ENCODE assay signal across 8 cellular contexts in the genomic region with DNA sequence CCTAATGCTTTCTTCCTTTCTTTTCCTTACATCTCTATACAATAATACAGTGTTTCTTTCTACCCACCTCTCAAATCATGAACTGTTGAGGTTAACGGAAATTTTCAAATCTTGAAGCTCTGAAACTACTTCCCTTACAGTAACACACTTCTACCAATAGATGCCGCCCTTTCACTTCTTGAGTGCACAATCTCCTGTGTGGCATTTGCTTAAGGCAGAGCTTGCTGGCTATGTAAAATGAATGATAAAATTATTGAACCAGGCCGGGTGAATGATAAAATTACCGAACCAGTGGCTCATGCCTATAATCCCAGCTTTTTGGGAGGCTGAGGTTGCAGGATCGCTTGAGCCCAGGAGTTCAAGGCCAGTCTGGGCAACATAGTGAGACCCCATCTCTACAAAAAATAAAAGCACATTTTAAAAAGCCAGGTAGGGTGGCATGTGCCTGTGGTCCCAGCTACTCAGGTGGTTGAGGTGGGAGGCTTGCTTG. TPM values are rescaled to one million over a fixed set of nuclear protein-coding genes. Genes with fewer than 3 reads are reported as not detected.
DNase-seq lines count a peak whose midpoint lies in the region; TF ChIP-seq lines count a peak whose summit lies in the region.

No MANE protein-coding gene starts in this region.

- H3K36me3 ChIP-seq in H7 (replicated peaks; ENCODE audit: control insufficient read depth, insufficient read depth, low read length), result no peaks in the 10 kb centered on the region
- H3K36me3 ChIP-seq in fibroblast of lung (ENCODE audit: control insufficient read depth, insufficient read depth, low read length), result no peaks in the 10 kb centered on the region
- no peaks in the 10 kb centered on the region for H3K36me3 ChIP-seq in neural cell (ENCODE audit: insufficient read depth, low read length)

- H3K79me2 ChIP-seq in fibroblast of lung (ENCODE audit: control insufficient read depth, insufficient read depth, low read length) (no peaks in the 10 kb centered on the region), neural cell (replicated peaks; ENCODE audit: insufficient read depth, low read length) (no peaks in the 10 kb centered on the region)

- H4K20me1 ChIP-seq in fibroblast of lung (ENCODE audit: control insufficient read depth, extremely low read depth, insufficient read depth, low read length) (no peaks in the 10 kb centered on the region), neural cell (ENCODE audit: insufficient read depth) (no peaks in the 10 kb centered on the region)

- H3K4me3 ChIP-seq in H7 (ENCODE audit: insufficient read depth, low read depth, low read length) (no peak overlapping the region), fibroblast of lung (replicated peaks in 1 of 4; ENCODE audit: control extremely low read depth in 1 of 4, insufficient read depth in 1 of 4, low read depth in 3 of 4, low read length in 4 of 4) (no peak overlapping the region), neural cell (ENCODE audit: low read length) (no peak overlapping the region)

- H3K27me3 ChIP-seq in H7 (ENCODE audit: control insufficient read depth, insufficient read depth, low read length), result no peaks in the 10 kb centered on the region
- H3K27me3 ChIP-seq in fibroblast of lung (ENCODE audit: control insufficient read depth, insufficient read depth, low read length), result no peaks in the 10 kb centered on the region
- no peaks in the 10 kb centered on the region for H3K27me3 ChIP-seq in neural cell (ENCODE audit: insufficient read depth, low read depth, low read length)

- no peaks in the 10 kb centered on the region for H3F3A ChIP-seq in neural cell (ENCODE audit: insufficient read depth, low read length, poor library complexity, severe bottlenecking)

- H3K4me2 ChIP-seq in fibroblast of lung (ENCODE audit: extremely low read depth, insufficient read depth, low read length) (no peak overlapping the region), neural cell (ENCODE audit: low read length) (no peak overlapping the region)

- intact Hi-C loops in posterior vena cava (cut with DNase I), result no loop called here

- peak; percentile 90 to 96 for TF ChIP-seq CTCF in fibroblast of lung (conservative IDR thresholded peaks at IDR 0.05 in 1 of 2, IDR thresholded peaks at IDR 0.05 in 1 of 2; ENCODE audit: low read depth in 1 of 2, low read length in 2 of 2)
- TF ChIP-seq CTCF in neural cell (IDR thresholded peaks at IDR 0.05; ENCODE audit: poor library complexity, severe bottlenecking), result peak; percentile 91

- peak; percentile 88 for TF ChIP-seq RAD21 in neural cell (conservative IDR thresholded peaks at IDR 0.05)

- H3K27ac ChIP-seq in fibroblast of lung (ENCODE audit: insufficient read depth, low read length) (no peak overlapping the region), neural cell (ENCODE audit: low read length) (no peak overlapping the region)

- H3K9me2 ChIP-seq in neural cell (ENCODE audit: insufficient read depth, low read length), result no peaks in the 10 kb centered on the region

- DNase-seq in DMS 273 (lab: John Stamatoyannopoulos, UW; ENCODE audit: unreplicated experiment) (peak; percentile 85), H7 (peak; percentile 53), NCI-H460 (ENCODE audit: extremely low read depth, low read depth) (peak; percentile 75), fibroblast of lung (ENCODE audit: low read depth in 2 of 2) (peak; percentile 72 to 89), posterior vena cava (ENCODE audit: low spot score) (no peak), cortex of kidney (lab: John Stamatoyannopoulos, UW) (no peak)
- DNase-seq in activated CD4-positive, alpha-beta T cell treated with anti-CD3 and anti-CD28 coated beads for 48 hours, result peak; percentile 38

- H3K9ac ChIP-seq in fibroblast of lung (ENCODE audit: insufficient read depth, low read length) (no peak overlapping the region), neural cell (ENCODE audit: low read length) (no peak overlapping the region)

- H3K9me3 ChIP-seq in fibroblast of lung (ENCODE audit: control insufficient read depth, insufficient read depth, low read depth, low read length), result no peaks in the 10 kb centered on the region
- no peaks in the 10 kb centered on the region for H3K9me3 ChIP-seq in neural cell (ENCODE audit: low read length)

- H3K4me1 ChIP-seq in fibroblast of lung (ENCODE audit: control insufficient read depth, extremely low read depth, insufficient read depth, low read length), result no peaks in the 10 kb centered on the region

- H2AFZ ChIP-seq in fibroblast of lung (ENCODE audit: low read length) (no peak overlapping the region), neural cell (ENCODE audit: low read depth, low read length) (no peak overlapping the region)

- no peak for TF ChIP-seq EP300 in neural cell (conservative IDR thresholded peaks at IDR 0.05; ENCODE audit: poor library complexity, severe bottlenecking)

TF ChIP-seq in neural cell, 6 proteins besides CTCF, POLR2A, EP300 and RAD21:
- no peak for TF ChIP-seq REST (IDR thresholded peaks at IDR 0.05; ENCODE audit: borderline replicate concordance)
- peak; percentile 81 for TF ChIP-seq SMC3 (conservative IDR thresholded peaks at IDR 0.05; ENCODE audit: poor library complexity)
TF ChIP-seq in neural cell: peak in this region for 1.

RNA-seq across cellular contexts. Expression of gene KCNS1, which starts 56.8 kb away (rescaled TPM):
- total RNA-seq in H7 (2014; rRNA removed; shearing (Covaris generic)), result 0.18 and 0.59 TPM in 2 replicates
- not detected in 2 replicates for total RNA-seq in NCI-H460 (2014; rRNA removed; shearing (Covaris generic))
- polyA plus RNA-seq in NCI-H460 (2014; cell fraction: nucleus; rRNA removed), result not detected in 2 replicates
- 0.26 and 0.50 TPM in 2 replicates for total RNA-seq in fibroblast of lung
- polyA plus RNA-seq in fibroblast of lung, result 0.24 and 0.33 TPM in 2 replicates
- 0.24 and 0.42 TPM in 2 replicates for polyA plus RNA-seq in fibroblast of lung (2012)
- polyA minus RNA-seq in fibroblast of lung (ENCODE audit: low replicate concordance), result 1.8 TPM in 1 of 2 replicates, not detected in the other
- polyA plus RNA-seq in neural cell, result not detected in 2 replicates
- not detected in 2 replicates for polyA minus RNA-seq in neural cell
- not detected for total RNA-seq in posterior vena cava

Comparison
In these comparisons a context has a peak if more than half of its experiments do, and no peak if none do; other contexts are left out.
1. DNase-seq: peak in DMS 273 (single experiment), H7 (single experiment), NCI-H460 (single experiment), activated CD4-positive, alpha-beta T cell treated with anti-CD3 and anti-CD28 coated beads for 48 hours (single experiment) and fibroblast of lung (2 of 2); none in posterior vena cava (single experiment) and cortex of kidney (single experiment).